ENCODE assay signal across 1 cellular context in the genomic region with DNA sequence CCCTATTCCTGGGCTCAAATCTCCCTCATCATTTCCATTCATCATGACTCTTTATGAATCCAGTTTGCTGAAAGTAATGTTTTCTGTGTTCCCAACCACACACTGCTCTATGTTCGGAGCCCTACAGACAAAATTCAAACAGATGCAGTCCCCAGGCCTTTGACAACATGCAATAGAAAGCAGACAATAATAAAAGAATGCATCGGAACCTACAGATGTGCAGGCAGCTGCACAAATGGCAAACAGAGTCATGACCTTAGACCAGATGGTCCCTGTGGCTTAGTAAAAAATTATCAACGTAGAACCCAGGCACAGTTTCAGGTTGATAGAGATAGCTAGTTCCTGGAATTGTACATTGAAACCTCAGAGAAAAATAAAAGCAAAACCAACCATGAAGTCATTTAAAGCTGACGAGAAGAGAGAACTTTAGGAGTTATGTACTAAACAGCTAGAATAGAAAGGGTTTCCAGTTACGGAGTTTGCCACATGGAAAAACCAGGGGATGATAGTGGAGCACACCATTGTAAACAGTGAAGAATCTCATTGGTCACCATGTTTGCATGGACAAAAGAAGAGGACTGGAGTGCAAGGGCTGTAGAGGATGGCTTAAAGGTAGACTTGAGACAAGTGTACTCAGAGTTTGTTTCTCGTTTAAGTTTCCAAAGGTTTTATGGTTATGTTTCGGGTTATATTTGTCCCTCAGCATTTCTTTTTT.
TF ChIP-seq lines count a peak whose summit lies in the region.

No MANE protein-coding gene starts in this region.

TF ChIP-seq in K562, 482 proteins besides CTCF, POLR2A, EP300 and RAD21 (continued from another document and continues in another):
- TF ChIP-seq, protein P1, sequence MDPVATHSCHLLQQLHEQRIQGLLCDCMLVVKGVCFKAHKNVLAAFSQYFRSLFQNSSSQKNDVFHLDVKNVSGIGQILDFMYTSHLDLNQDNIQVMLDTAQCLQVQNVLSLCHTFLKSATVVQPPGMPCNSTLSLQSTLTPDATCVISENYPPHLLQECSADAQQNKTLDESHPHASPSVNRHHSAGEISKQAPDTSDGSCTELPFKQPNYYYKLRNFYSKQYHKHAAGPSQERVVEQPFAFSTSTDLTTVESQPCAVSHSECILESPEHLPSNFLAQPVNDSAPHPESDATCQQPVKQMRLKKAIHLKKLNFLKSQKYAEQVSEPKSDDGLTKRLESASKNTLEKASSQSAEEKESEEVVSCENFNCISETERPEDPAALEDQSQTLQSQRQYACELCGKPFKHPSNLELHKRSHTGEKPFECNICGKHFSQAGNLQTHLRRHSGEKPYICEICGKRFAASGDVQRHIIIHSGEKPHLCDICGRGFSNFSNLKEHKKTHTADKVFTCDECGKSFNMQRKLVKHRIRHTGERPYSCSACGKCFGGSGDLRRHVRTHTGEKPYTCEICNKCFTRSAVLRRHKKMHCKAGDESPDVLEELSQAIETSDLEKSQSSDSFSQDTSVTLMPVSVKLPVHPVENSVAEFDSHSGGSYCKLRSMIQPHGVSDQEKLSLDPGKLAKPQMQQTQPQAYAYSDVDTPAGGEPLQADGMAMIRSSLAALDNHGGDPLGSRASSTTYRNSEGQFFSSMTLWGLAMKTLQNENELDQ (CRISPR knock-in tag; IDR thresholded peaks at IDR 0.05; ENCODE audit: borderline replicate concordance) = 0 out of 2 replicates have a peak, but pooled peaks have one; percentile 44
- TF ChIP-seq DPF2 (IDR thresholded peaks at IDR 0.05) = peak; percentile 67
- peak; percentile 12; the same call in 1 of the 2 replicates for TF ChIP-seq CTBP1 (IDR thresholded peaks at IDR 0.05; ENCODE audit: borderline replicate concordance)
- TF ChIP-seq MLLT1 (IDR thresholded peaks at IDR 0.05) = peak in 1 of 2 experiments; percentile 54; a peak in 2 of 4 replicates
- TF ChIP-seq FOXK2 (conservative IDR thresholded peaks at IDR 0.05 in 1 of 2, IDR thresholded peaks at IDR 0.05 in 1 of 2; ENCODE audit: low read depth in 2 of 2) = peak; percentile 73
- TF ChIP-seq PHB (CRISPR knock-in tag; IDR thresholded peaks at IDR 0.05) = no peak
- TF ChIP-seq SMC3 (conservative IDR thresholded peaks at IDR 0.05; ENCODE audit: insufficient read depth, low read depth, low read length) = no peak
- peak in 1 of 2 experiments; percentile 56; a peak in 2 of 4 replicates for TF ChIP-seq MAZ (CRISPR knock-in tag; conservative IDR thresholded peaks at IDR 0.05 in 1 of 2, IDR thresholded peaks at IDR 0.05 in 1 of 2)
- TF ChIP-seq HDAC1 (IDR thresholded peaks at IDR 0.05) = peak; percentile 74 to 82; a peak in 3 of 4 replicates
- TF ChIP-seq POLR3A (IDR thresholded peaks at IDR 0.05; ENCODE audit: borderline replicate concordance, extremely low read depth, insufficient read depth, insufficient read length) = no peak
- TF ChIP-seq, protein P2, sequence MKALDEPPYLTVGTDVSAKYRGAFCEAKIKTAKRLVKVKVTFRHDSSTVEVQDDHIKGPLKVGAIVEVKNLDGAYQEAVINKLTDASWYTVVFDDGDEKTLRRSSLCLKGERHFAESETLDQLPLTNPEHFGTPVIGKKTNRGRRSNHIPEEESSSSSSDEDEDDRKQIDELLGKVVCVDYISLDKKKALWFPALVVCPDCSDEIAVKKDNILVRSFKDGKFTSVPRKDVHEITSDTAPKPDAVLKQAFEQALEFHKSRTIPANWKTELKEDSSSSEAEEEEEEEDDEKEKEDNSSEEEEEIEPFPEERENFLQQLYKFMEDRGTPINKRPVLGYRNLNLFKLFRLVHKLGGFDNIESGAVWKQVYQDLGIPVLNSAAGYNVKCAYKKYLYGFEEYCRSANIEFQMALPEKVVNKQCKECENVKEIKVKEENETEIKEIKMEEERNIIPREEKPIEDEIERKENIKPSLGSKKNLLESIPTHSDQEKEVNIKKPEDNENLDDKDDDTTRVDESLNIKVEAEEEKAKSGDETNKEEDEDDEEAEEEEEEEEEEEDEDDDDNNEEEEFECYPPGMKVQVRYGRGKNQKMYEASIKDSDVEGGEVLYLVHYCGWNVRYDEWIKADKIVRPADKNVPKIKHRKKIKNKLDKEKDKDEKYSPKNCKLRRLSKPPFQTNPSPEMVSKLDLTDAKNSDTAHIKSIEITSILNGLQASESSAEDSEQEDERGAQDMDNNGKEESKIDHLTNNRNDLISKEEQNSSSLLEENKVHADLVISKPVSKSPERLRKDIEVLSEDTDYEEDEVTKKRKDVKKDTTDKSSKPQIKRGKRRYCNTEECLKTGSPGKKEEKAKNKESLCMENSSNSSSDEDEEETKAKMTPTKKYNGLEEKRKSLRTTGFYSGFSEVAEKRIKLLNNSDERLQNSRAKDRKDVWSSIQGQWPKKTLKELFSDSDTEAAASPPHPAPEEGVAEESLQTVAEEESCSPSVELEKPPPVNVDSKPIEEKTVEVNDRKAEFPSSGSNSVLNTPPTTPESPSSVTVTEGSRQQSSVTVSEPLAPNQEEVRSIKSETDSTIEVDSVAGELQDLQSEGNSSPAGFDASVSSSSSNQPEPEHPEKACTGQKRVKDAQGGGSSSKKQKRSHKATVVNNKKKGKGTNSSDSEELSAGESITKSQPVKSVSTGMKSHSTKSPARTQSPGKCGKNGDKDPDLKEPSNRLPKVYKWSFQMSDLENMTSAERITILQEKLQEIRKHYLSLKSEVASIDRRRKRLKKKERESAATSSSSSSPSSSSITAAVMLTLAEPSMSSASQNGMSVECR (CRISPR knock-in tag; IDR thresholded peaks at IDR 0.05) = no peak
- no peak for TF ChIP-seq HOXB6 (CRISPR knock-in tag; IDR thresholded peaks at IDR 0.05; ENCODE audit: borderline replicate concordance)
- TF ChIP-seq PHTF2 (CRISPR knock-in tag; IDR thresholded peaks at IDR 0.05) = no peak
- TF ChIP-seq PURB (CRISPR knock-in tag; IDR thresholded peaks at IDR 0.05; ENCODE audit: low read depth) = no peak
- TF ChIP-seq MTA2 (IDR thresholded peaks at IDR 0.05; ENCODE audit: low read depth) = peak; percentile 88
- peak; percentile 95 for TF ChIP-seq NCOR1 (IDR thresholded peaks at IDR 0.05)
- peak; percentile 90 to 93 for TF ChIP-seq KDM1A (IDR thresholded peaks at IDR 0.05)
- TF ChIP-seq SMARCB1 (IDR thresholded peaks at IDR 0.05; ENCODE audit: insufficient read length, low read depth) = no peak
- TF ChIP-seq FOXM1 (IDR thresholded peaks at IDR 0.05; ENCODE audit: low read depth) = peak; percentile 82
- TF ChIP-seq FOXM1 (CRISPR knock-in tag; IDR thresholded peaks at IDR 0.05; ENCODE audit: low read depth) = no peak
- TF ChIP-seq ATF7 (IDR thresholded peaks at IDR 0.05) = peak; percentile 63
- TF ChIP-seq NCOA1 (IDR thresholded peaks at IDR 0.05; ENCODE audit: low read depth) = peak; percentile 66; the same call in 1 of the 2 replicates
- no peak for TF ChIP-seq ZNF444 (CRISPR knock-in tag; IDR thresholded peaks at IDR 0.05)
- TF ChIP-seq ZC3H8 (IDR thresholded peaks at IDR 0.05) = no peak
- no peak for TF ChIP-seq NUFIP1 (IDR thresholded peaks at IDR 0.05; ENCODE audit: partially characterized antibody)
- peak; percentile 96 for TF ChIP-seq TCF3 (CRISPR knock-in tag; IDR thresholded peaks at IDR 0.05)
- TF ChIP-seq PML (IDR thresholded peaks at IDR 0.05; ENCODE audit: low read length) = peak; percentile 93; the same call in 1 of the 2 replicates
- peak; percentile 94 for TF ChIP-seq TAL1 (IDR thresholded peaks at IDR 0.05)
- peak; percentile 28; the same call in 1 of the 2 replicates for TF ChIP-seq NFE2 (IDR thresholded peaks at IDR 0.05; ENCODE audit: low read depth)
- TF ChIP-seq, protein P3, sequence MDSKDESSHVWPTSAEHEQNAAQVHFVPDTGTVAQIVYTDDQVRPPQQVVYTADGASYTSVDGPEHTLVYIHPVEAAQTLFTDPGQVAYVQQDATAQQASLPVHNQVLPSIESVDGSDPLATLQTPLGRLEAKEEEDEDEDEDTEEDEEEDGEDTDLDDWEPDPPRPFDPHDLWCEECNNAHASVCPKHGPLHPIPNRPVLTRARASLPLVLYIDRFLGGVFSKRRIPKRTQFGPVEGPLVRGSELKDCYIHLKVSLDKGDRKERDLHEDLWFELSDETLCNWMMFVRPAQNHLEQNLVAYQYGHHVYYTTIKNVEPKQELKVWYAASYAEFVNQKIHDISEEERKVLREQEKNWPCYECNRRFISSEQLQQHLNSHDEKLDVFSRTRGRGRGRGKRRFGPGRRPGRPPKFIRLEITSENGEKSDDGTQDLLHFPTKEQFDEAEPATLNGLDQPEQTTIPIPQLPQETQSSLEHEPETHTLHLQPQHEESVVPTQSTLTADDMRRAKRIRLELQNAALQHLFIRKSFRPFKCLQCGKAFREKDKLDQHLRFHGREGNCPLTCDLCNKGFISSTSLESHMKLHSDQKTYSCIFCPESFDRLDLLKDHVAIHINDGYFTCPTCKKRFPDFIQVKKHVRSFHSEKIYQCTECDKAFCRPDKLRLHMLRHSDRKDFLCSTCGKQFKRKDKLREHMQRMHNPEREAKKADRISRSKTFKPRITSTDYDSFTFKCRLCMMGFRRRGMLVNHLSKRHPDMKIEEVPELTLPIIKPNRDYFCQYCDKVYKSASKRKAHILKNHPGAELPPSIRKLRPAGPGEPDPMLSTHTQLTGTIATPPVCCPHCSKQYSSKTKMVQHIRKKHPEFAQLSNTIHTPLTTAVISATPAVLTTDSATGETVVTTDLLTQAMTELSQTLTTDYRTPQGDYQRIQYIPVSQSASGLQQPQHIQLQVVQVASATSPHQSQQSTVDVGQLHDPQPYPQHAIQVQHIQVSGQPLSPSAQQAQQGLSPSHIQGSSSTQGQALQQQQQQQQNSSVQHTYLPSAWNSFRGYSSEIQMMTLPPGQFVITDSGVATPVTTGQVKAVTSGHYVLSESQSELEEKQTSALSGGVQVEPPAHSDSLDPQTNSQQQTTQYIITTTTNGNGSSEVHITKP (IDR thresholded peaks at IDR 0.05; ENCODE audit: partially characterized antibody) = peak; percentile 73
- TF ChIP-seq, protein P4, sequence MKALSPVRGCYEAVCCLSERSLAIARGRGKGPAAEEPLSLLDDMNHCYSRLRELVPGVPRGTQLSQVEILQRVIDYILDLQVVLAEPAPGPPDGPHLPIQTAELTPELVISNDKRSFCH (CRISPR knock-in tag; IDR thresholded peaks at IDR 0.05) = no peak
- TF ChIP-seq, protein P4 (tag; IDR thresholded peaks at IDR 0.05) = 0 out of 2 replicates have a peak, but pooled peaks have one; percentile 52
- peak; percentile 53 for TF ChIP-seq NCOA6 (IDR thresholded peaks at IDR 0.05)
- peak; percentile 26; the same call in 1 of the 2 replicates for TF ChIP-seq GATAD2A (IDR thresholded peaks at IDR 0.05)
- no peak for TF ChIP-seq POLR3G (IDR thresholded peaks at IDR 0.05; ENCODE audit: extremely low read depth, insufficient read length, insufficient replicate concordance)
- TF ChIP-seq NFE2L1 (tag; IDR thresholded peaks at IDR 0.05; ENCODE audit: borderline replicate concordance, low read depth) = no peak
- peak; percentile 46; the same call in 1 of the 2 replicates for TF ChIP-seq BCOR (IDR thresholded peaks at IDR 0.05)
- TF ChIP-seq HDAC3 (IDR thresholded peaks at IDR 0.05; ENCODE audit: borderline replicate concordance, partially characterized antibody) = peak; percentile 83
- peak; percentile 73; the same call in 1 of the 2 replicates for TF ChIP-seq CHAMP1 (IDR thresholded peaks at IDR 0.05)
- 0 out of 2 replicates have a peak, but pooled peaks have one; percentile 9 for TF ChIP-seq NFATC3 (IDR thresholded peaks at IDR 0.05)
- peak; percentile 74; the same call in 1 of the 2 replicates for TF ChIP-seq CC2D1A (IDR thresholded peaks at IDR 0.05)
- TF ChIP-seq JUND (IDR thresholded peaks at IDR 0.05; ENCODE audit: borderline replicate concordance, low read depth, low read length) = peak; percentile 67; the same call in 1 of the 2 replicates
- peak; percentile 74; the same call in 1 of the 3 replicates for TF ChIP-seq JUND (tag; IDR thresholded peaks at IDR 0.05; ENCODE audit: borderline replicate concordance, low read depth, low read length)
- peak; percentile 76 for TF ChIP-seq LEF1 (IDR thresholded peaks at IDR 0.05)
- peak; percentile 49; the same call in 1 of the 2 replicates for TF ChIP-seq ZNF274 (IDR thresholded peaks at IDR 0.05; ENCODE audit: borderline replicate concordance, low read depth, low read length)
